In genomic region chr12:43289412-43289811, GRCh38 we compare ENCODE assay signal across 21 cellular contexts.
DNase-seq lines count a peak whose midpoint lies in the region; ATAC-seq and TF ChIP-seq lines count a peak whose summit lies in the region.
"Had no signal": no experiment of that assay in that cellular context is flagged by ENCODE, and none has a peak within 500 bp of the region (broad histone marks: within the 10 kb centered on the region; RNA-seq: fewer than 3 reads in every experiment).

No MANE protein-coding gene starts in this region.

- no peak for ATAC-seq in HG03159 (IDR thresholded peaks at IDR 0.05; ENCODE audit: unreplicated experiment)
- ATAC-seq: left lobe of liver; stimulated activated memory B cell treated with anti-CD40 and anti-IgM and Interleukin-4, amounts not matched to agents 10 μg/mL and 1 μg/mL and 100 μg/mL, for 72 hours had no signal

- no peaks in the 10 kb centered on the region for H3K36me3 ChIP-seq in muscle layer of duodenum (ENCODE audit: control insufficient read depth in 1 of 2, insufficient read depth in 2 of 2, low read length in 2 of 2)
- no peaks in the 10 kb centered on the region for H3K36me3 ChIP-seq in uterus
- H3K36me3 ChIP-seq: BLaER1, colonic mucosa, neutrophil, thyroid gland had no signal

- peak; percentile 59 for DNase-seq in NCI-H226
- DNase-seq in dermis blood vessel endothelial cell, result peak; percentile 21
- DNase-seq in uterus, result peak; percentile 19 to 22
- DNase-seq in NCI-H82 (lab: John Stamatoyannopoulos, UW), result no peak
- DNase-seq in activated CD4-positive, alpha-beta T cell treated with anti-CD3 and anti-CD28 coated beads, Interleukin-2, amount 50 U/mL, for 1 hour, result no peak
- DNase-seq: activated naive CD4-positive, alpha-beta T cell treated with anti-CD3 and anti-CD28 coated beads, Interleukin-2, amount 50 U/mL, for 16 hours; activated T-cell treated with anti-CD3 and anti-CD28 coated beads, Interleukin-2, amount 50 U/mL, for 48 hours; Calu3; colonic mucosa; NCI-H1436 treated with DMSO at 0.1 percent for 48 hours; NCI-H2171 treated with DMSO at 0.1 percent for 48 hours; NCI-H748 treated with DMSO at 0.1 percent for 48 hours; right cardiac atrium; SHP77 treated with DMSO at 0.1 percent for 48 hours; thyroid gland had no signal

- H3K27ac ChIP-seq in muscle layer of duodenum (ENCODE audit: low read length) (no peak overlapping the region), uterus (peak overlapping the region in 1 of 2 donors; percentile 51)
- H3K27ac ChIP-seq: BLaER1, colonic mucosa, neutrophil, thyroid gland had no signal

- H3K27me3 ChIP-seq in muscle layer of duodenum (ENCODE audit: low read depth, low read length) (no peaks in the 10 kb centered on the region), uterus (no peaks in the 10 kb centered on the region)
- H3K27me3 ChIP-seq: BLaER1, colonic mucosa, neutrophil, thyroid gland had no signal

- H3K4me3 ChIP-seq in muscle layer of duodenum (ENCODE audit: low read depth in 1 of 2, low read length in 2 of 2) (peak overlapping the region; percentile 10 to 48), uterus (no peak overlapping the region)
- H3K4me3 ChIP-seq: BLaER1, colonic mucosa, thyroid gland had no signal

- peaks cover 0 to 4% of the 10 kb centered on the region in 2 donors for H3K4me1 ChIP-seq in muscle layer of duodenum (ENCODE audit: control insufficient read depth in 1 of 2, insufficient read depth in 2 of 2, low read length in 2 of 2)
- peaks cover 0 to 5% of the 10 kb centered on the region in 2 donors for H3K4me1 ChIP-seq in uterus
- H3K4me1 ChIP-seq: colonic mucosa had no signal

- no peak for TF ChIP-seq POLR2A in uterus (IDR thresholded peaks at IDR 0.05)

- H3K9me3 ChIP-seq in muscle layer of duodenum (ENCODE audit: control insufficient read depth in 1 of 2, low read length in 2 of 2) (no peaks in the 10 kb centered on the region), uterus (no peaks in the 10 kb centered on the region)
- H3K9me3 ChIP-seq: BLaER1, colonic mucosa, neutrophil, thyroid gland had no signal

- TF ChIP-seq CTCF in uterus (IDR thresholded peaks at IDR 0.05), result no peak

- intact Hi-C loops in uterus (cut with DNase I; ENCODE audit: low total_unique reads), result no loop called here

Comparison
In these comparisons a context has a peak if more than half of its experiments do, and no peak if none do; other contexts are left out.
1. DNase-seq: peak in NCI-H226 (single experiment), dermis blood vessel endothelial cell (single experiment) and uterus (2 of 2); none in NCI-H82 (single experiment) and activated CD4-positive, alpha-beta T cell treated with anti-CD3 and anti-CD28 coated beads, Interleukin-2, amount 50 U/mL, for 1 hour (single experiment).
2. H3K4me3 ChIP-seq: peak in muscle layer of duodenum (2 of 2); none in uterus (0 of 2).